ENCODE assay signal across 8 cellular contexts in genomic region chr3:160399347-160400047, GRCh38. TPM values are rescaled to one million over a fixed set of nuclear protein-coding genes. Genes with fewer than 3 reads are reported as not detected.
DNase-seq lines count a peak whose midpoint lies in the region; ATAC-seq and TF ChIP-seq lines count a peak whose summit lies in the region.

SMC4 (plus strand) TSS chr3:160399650; CDS start chr3:160400827, 1,177 bp downstream.

- peak within 1 kb of the TSS; percentile 77; the same call in 1 of the 2 replicates for H2AFZ ChIP-seq in OCI-LY1 (ENCODE audit: low read length)

- DNase-seq in D341Med (ENCODE audit: low spot score): peak; percentile 86
- DNase-seq in HuH-7 (ENCODE audit: low spot score): peak; percentile 66
- peak; percentile 78 for DNase-seq in activated CD8-positive, alpha-beta memory T cell treated with anti-CD3 and anti-CD28 coated beads, Interleukin-2, amount 50 U/mL, for 24 hours (ENCODE audit: extremely low read depth)
- peak; percentile 75 for DNase-seq in endothelial cell (ENCODE audit: low spot score)
- peak; percentile 64 to 68 for DNase-seq in stimulated activated CD8-positive, alpha-beta memory T cell treated with anti-CD3 and anti-CD28 coated beads, Interleukin-2, amount 100 ng/mL, for 1 hour (ENCODE audit: low read depth in 2 of 2)

- H3K9me2 ChIP-seq in OCI-LY1 (ENCODE audit: low read depth, low read length): no peaks in the 10 kb centered on the region

- TF ChIP-seq CTCF in OCI-LY1 (IDR thresholded peaks at IDR 0.05; ENCODE audit: low read length): no peak
- TF ChIP-seq CTCF in endothelial cell (IDR thresholded peaks at IDR 0.05; ENCODE audit: unreplicated experiment): no peak

- H3K4me3 Mint-ChIP-seq in endothelial cell (ENCODE audit: unreplicated experiment): peak within 1 kb of the TSS; percentile 97

- no peaks in the 10 kb centered on the region for H3K9me3 ChIP-seq in OCI-LY1 (ENCODE audit: low read length)
- no peaks in the 10 kb centered on the region for H3K9me3 ChIP-seq in mesodermal cell (ENCODE audit: control insufficient read depth, low read length)

- H3K79me2 ChIP-seq in OCI-LY1 (ENCODE audit: insufficient read depth, low read length): peaks cover 80% of the 10 kb centered on the region

- H3K4me1 Mint-ChIP-seq in endothelial cell (ENCODE audit: unreplicated experiment): peaks cover 38% of the 10 kb centered on the region

- no peaks in the 10 kb centered on the region for H3K27me3 ChIP-seq in OCI-LY1 (ENCODE audit: insufficient read depth, low read length)

- H3K4me3 ChIP-seq in OCI-LY1 (ENCODE audit: low read depth, low read length, poor library complexity, severe bottlenecking) (peak within 1 kb of the TSS; percentile 84), mesodermal cell (ENCODE audit: extremely low read depth, insufficient read depth, low read length, poor library complexity, severe bottlenecking) (peak within 1 kb of the TSS; percentile 98)

- H4K20me1 ChIP-seq in OCI-LY1 (ENCODE audit: insufficient read depth, low read length): no peaks in the 10 kb centered on the region

- H3K27me3 Mint-ChIP-seq in endothelial cell (ENCODE audit: unreplicated experiment): peaks cover 19% of the 10 kb centered on the region

- peak; percentile 40 for ATAC-seq in GM21526 (IDR thresholded peaks at IDR 0.05; ENCODE audit: low FRiP score, unreplicated experiment)

- peak within 1 kb of the TSS; percentile 96 for H3K27ac Mint-ChIP-seq in endothelial cell (ENCODE audit: unreplicated experiment)

- H3K9me3 Mint-ChIP-seq in endothelial cell (ENCODE audit: unreplicated experiment): no peaks in the 10 kb centered on the region

- WGBS in mesodermal cell (ENCODE audit: insufficient coverage in 2 of 2), 2 experiments: 0 to 1% methylated on average over 26 to 45 of the region's 47 CpGs

- H3K36me3 ChIP-seq in OCI-LY1 (ENCODE audit: insufficient read depth, low read length) (peaks cover 48% of the 10 kb centered on the region), mesodermal cell (ENCODE audit: control insufficient read depth, insufficient read depth, low read length) (peaks cover 10% of the 10 kb centered on the region)

- H3K4me2 ChIP-seq in OCI-LY1 (ENCODE audit: low read length): peak within 1 kb of the TSS; percentile 93

- H3K4me1 ChIP-seq in OCI-LY1 (ENCODE audit: insufficient read depth, low read length, severe bottlenecking): peaks cover 55% of the 10 kb centered on the region
- no peaks in the 10 kb centered on the region for H3K4me1 ChIP-seq in mesodermal cell (ENCODE audit: control insufficient read depth, insufficient read depth, low read length, poor library complexity, severe bottlenecking)

- H3K27ac ChIP-seq in OCI-LY1 (ENCODE audit: low read depth, low read length, poor library complexity, severe bottlenecking): peak within 1 kb of the TSS; percentile 89
- H3K27ac ChIP-seq in mesodermal cell (ENCODE audit: low read depth, low read length, severe bottlenecking): peak within 1 kb of the TSS; percentile 92

- H3F3A ChIP-seq in OCI-LY1 (ENCODE audit: insufficient read depth, low read length): no peaks in the 10 kb centered on the region

- H3K9ac ChIP-seq in OCI-LY1 (ENCODE audit: low read length): peak within 1 kb of the TSS; percentile 90

- peaks cover 10% of the 10 kb centered on the region for H3K36me3 Mint-ChIP-seq in endothelial cell (ENCODE audit: low read depth, unreplicated experiment)

RNA-seq across cellular contexts. Expression of gene SMC4, which starts in this region (rescaled TPM):
- total RNA-seq in endothelial cell (ENCODE audit: unreplicated experiment): 69.4 TPM
- 112 TPM for polyA plus RNA-seq in mesodermal cell (2013, experiment 1 of 2)
- polyA plus RNA-seq in mesodermal cell (2013, experiment 2 of 2): 128 TPM

Comparison
In these comparisons a context has a peak if more than half of its experiments do, and no peak if none do; other contexts are left out.
1. Peak in every context shown above with its lines: DNase-seq, ATAC-seq, H3K4me3 ChIP-seq and H3K27ac ChIP-seq.